In the genomic region with DNA sequence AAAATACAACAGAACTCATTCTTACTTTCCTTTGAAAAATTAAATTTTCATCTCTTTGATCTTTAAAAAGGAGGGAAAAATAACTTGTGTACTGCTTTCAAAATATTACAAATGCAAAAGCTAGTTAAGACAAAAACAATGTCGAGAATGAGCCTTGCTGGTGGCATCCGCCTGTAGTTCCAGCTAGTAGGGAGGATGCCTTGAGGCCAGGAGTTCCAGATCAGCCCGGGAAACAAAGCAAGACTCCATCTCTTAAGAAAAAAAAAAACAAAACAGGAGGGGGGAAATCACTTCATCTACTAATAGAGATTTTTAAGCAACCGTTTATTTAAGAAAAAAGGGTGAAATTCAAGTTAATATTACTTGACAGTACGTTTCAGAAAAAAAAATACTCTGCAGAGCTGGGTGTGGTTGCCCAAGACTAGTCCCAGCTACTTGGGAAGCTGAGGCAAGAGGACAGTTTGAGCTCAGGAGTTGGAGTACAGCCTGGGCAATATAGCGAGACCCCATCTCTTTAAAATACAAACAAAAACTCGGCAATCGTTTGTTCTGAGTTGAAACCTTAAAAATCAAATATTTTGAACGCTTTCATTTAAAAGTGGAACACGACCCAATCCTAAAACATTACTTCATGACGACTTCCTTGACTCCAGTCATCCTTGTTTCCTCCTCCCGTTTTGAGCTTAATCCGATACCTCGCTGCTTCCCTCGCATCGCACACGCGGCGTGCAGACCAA, we compare ENCODE assay signal across 1 cellular context.
TF ChIP-seq lines count a peak whose summit lies in the region.

No MANE protein-coding gene starts in this region.

TF ChIP-seq in endothelial cell of umbilical vein, 7 proteins besides CTCF, POLR2A, EP300 and RAD21 (continued from another document):
- TF ChIP-seq GATA2 (IDR thresholded peaks at IDR 0.05; ENCODE audit: insufficient read depth, insufficient read length, low read depth, low read length), result no peak
- TF ChIP-seq POLR2AphosphoS5 (IDR thresholded peaks at IDR 0.05; ENCODE audit: insufficient read depth, low read depth, low read length), result no peak
TF ChIP-seq in endothelial cell of umbilical vein: peak in this region for 0.
